2 cellular contexts compared by ENCODE assay signal in genomic region chr1:944341-945325, GRCh38.
A peak's percentile ranks its signal among the peaks of the same experiment; 100 is the strongest.
TF ChIP-seq lines count a peak whose summit lies in the region.

No MANE protein-coding gene starts in this region.

TF ChIP-seq in HEK293, 187 proteins besides CTCF, POLR2A, EP300 and RAD21 (continued from another document and continues in another):
- TF ChIP-seq, protein P1, sequence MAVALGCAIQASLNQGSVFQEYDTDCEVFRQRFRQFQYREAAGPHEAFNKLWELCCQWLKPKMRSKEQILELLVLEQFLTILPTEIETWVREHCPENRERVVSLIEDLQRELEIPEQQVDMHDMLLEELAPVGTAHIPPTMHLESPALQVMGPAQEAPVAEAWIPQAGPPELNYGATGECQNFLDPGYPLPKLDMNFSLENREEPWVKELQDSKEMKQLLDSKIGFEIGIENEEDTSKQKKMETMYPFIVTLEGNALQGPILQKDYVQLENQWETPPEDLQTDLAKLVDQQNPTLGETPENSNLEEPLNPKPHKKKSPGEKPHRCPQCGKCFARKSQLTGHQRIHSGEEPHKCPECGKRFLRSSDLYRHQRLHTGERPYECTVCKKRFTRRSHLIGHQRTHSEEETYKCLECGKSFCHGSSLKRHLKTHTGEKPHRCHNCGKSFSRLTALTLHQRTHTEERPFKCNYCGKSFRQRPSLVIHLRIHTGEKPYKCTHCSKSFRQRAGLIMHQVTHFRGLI (tag by site-specific recombination; IDR thresholded peaks at IDR 0.05), result peak; percentile 90
- TF ChIP-seq EGR2 (tag by site-specific recombination; IDR thresholded peaks at IDR 0.05; ENCODE audit: low read depth) (peak; percentile 58), ZNF785 (tag by site-specific recombination; IDR thresholded peaks at IDR 0.05) (no peak), BCL11B (tag by site-specific recombination; IDR thresholded peaks at IDR 0.05; ENCODE audit: low read depth) (0 out of 2 replicates have a peak, but pooled peaks have one; percentile 30), KLF16 (tag by site-specific recombination; IDR thresholded peaks at IDR 0.05) (peak; percentile 33; the same call in 1 of the 2 replicates), HIC1 (tag by site-specific recombination; IDR thresholded peaks at IDR 0.05) (peak; percentile 49), ZNF664 (tag by site-specific recombination; IDR thresholded peaks at IDR 0.05) (no peak), GFI1B (tag by site-specific recombination; IDR thresholded peaks at IDR 0.05) (no peak), KLF7 (tag by site-specific recombination; IDR thresholded peaks at IDR 0.05; ENCODE audit: borderline replicate concordance) (0 out of 2 replicates have a peak, but pooled peaks have one; percentile 54), ZNF585B (tag by site-specific recombination; IDR thresholded peaks at IDR 0.05) (no peak), ZBTB48 (tag by site-specific recombination; IDR thresholded peaks at IDR 0.05) (peak; percentile 60), ZNF600 (tag by site-specific recombination; IDR thresholded peaks at IDR 0.05) (peak; percentile 35; the same call in 1 of the 2 replicates), ZBTB7A (tag by site-specific recombination; IDR thresholded peaks at IDR 0.05; ENCODE audit: low read depth) (peak; percentile 58; the same call in 1 of the 2 replicates), GLIS2 (tag by site-specific recombination; IDR thresholded peaks at IDR 0.05) (peak; percentile 80), ZBTB8A (tag by site-specific recombination; IDR thresholded peaks at IDR 0.05) (peak; percentile 46), KLF9 (tag by site-specific recombination; IDR thresholded peaks at IDR 0.05; ENCODE audit: low read depth) (peak; percentile 88), ZNF341 (tag by site-specific recombination; IDR thresholded peaks at IDR 0.05; ENCODE audit: low read depth) (peak; percentile 73)
- TF ChIP-seq, protein P2, sequence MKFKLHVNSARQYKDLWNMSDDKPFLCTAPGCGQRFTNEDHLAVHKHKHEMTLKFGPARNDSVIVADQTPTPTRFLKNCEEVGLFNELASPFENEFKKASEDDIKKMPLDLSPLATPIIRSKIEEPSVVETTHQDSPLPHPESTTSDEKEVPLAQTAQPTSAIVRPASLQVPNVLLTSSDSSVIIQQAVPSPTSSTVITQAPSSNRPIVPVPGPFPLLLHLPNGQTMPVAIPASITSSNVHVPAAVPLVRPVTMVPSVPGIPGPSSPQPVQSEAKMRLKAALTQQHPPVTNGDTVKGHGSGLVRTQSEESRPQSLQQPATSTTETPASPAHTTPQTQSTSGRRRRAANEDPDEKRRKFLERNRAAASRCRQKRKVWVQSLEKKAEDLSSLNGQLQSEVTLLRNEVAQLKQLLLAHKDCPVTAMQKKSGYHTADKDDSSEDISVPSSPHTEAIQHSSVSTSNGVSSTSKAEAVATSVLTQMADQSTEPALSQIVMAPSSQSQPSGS (tag by site-specific recombination; IDR thresholded peaks at IDR 0.05; ENCODE audit: low read depth), result peak; percentile 62; the same call in 1 of the 2 replicates
- TF ChIP-seq, protein P3, sequence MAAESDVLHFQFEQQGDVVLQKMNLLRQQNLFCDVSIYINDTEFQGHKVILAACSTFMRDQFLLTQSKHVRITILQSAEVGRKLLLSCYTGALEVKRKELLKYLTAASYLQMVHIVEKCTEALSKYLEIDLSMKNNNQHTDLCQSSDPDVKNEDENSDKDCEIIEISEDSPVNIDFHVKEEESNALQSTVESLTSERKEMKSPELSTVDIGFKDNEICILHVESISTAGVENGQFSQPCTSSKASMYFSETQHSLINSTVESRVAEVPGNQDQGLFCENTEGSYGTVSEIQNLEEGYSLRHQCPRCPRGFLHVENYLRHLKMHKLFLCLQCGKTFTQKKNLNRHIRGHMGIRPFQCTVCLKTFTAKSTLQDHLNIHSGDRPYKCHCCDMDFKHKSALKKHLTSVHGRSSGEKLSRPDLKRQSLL (tag by site-specific recombination; IDR thresholded peaks at IDR 0.05), result no peak
- TF ChIP-seq, protein P4, sequence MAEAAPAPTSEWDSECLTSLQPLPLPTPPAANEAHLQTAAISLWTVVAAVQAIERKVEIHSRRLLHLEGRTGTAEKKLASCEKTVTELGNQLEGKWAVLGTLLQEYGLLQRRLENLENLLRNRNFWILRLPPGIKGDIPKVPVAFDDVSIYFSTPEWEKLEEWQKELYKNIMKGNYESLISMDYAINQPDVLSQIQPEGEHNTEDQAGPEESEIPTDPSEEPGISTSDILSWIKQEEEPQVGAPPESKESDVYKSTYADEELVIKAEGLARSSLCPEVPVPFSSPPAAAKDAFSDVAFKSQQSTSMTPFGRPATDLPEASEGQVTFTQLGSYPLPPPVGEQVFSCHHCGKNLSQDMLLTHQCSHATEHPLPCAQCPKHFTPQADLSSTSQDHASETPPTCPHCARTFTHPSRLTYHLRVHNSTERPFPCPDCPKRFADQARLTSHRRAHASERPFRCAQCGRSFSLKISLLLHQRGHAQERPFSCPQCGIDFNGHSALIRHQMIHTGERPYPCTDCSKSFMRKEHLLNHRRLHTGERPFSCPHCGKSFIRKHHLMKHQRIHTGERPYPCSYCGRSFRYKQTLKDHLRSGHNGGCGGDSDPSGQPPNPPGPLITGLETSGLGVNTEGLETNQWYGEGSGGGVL (tag by site-specific recombination; IDR thresholded peaks at IDR 0.05), result peak; percentile 28; the same call in 1 of the 2 replicates

TF ChIP-seq in SK-N-SH, 30 proteins besides CTCF, POLR2A, EP300 and RAD21 (continued from another document):
- TF ChIP-seq, protein P5, sequence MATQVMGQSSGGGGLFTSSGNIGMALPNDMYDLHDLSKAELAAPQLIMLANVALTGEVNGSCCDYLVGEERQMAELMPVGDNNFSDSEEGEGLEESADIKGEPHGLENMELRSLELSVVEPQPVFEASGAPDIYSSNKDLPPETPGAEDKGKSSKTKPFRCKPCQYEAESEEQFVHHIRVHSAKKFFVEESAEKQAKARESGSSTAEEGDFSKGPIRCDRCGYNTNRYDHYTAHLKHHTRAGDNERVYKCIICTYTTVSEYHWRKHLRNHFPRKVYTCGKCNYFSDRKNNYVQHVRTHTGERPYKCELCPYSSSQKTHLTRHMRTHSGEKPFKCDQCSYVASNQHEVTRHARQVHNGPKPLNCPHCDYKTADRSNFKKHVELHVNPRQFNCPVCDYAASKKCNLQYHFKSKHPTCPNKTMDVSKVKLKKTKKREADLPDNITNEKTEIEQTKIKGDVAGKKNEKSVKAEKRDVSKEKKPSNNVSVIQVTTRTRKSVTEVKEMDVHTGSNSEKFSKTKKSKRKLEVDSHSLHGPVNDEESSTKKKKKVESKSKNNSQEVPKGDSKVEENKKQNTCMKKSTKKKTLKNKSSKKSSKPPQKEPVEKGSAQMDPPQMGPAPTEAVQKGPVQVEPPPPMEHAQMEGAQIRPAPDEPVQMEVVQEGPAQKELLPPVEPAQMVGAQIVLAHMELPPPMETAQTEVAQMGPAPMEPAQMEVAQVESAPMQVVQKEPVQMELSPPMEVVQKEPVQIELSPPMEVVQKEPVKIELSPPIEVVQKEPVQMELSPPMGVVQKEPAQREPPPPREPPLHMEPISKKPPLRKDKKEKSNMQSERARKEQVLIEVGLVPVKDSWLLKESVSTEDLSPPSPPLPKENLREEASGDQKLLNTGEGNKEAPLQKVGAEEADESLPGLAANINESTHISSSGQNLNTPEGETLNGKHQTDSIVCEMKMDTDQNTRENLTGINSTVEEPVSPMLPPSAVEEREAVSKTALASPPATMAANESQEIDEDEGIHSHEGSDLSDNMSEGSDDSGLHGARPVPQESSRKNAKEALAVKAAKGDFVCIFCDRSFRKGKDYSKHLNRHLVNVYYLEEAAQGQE (IDR thresholded peaks at IDR 0.05; ENCODE audit: low read depth, low read length), result no peak
- TF ChIP-seq POLR2AphosphoS5 (IDR thresholded peaks at IDR 0.05; ENCODE audit: low read depth, low read length), result no peak
- TF ChIP-seq CHD2 (IDR thresholded peaks at IDR 0.05; ENCODE audit: low read length, partially characterized antibody), result peak; percentile 1
- no peak for TF ChIP-seq SMC3 (IDR thresholded peaks at IDR 0.05; ENCODE audit: low read depth, low read length)
- TF ChIP-seq JUND (IDR thresholded peaks at IDR 0.05), result no peak
- no peak for TF ChIP-seq ELF1 (IDR thresholded peaks at IDR 0.05)
- TF ChIP-seq RCOR1 (IDR thresholded peaks at IDR 0.05; ENCODE audit: low read length), result peak; percentile 74; the same call in 1 of the 2 replicates
- peak; percentile 42; the same call in 1 of the 2 replicates for TF ChIP-seq PBX3 (IDR thresholded peaks at IDR 0.05)
- TF ChIP-seq FOSL2 (IDR thresholded peaks at IDR 0.05; ENCODE audit: borderline replicate concordance, low read depth), result no peak
- no peak for TF ChIP-seq ZBTB33 (IDR thresholded peaks at IDR 0.05; ENCODE audit: borderline replicate concordance, low read depth)
- TF ChIP-seq GABPA (IDR thresholded peaks at IDR 0.05; ENCODE audit: low read depth), result no peak
- TF ChIP-seq, protein P6, sequence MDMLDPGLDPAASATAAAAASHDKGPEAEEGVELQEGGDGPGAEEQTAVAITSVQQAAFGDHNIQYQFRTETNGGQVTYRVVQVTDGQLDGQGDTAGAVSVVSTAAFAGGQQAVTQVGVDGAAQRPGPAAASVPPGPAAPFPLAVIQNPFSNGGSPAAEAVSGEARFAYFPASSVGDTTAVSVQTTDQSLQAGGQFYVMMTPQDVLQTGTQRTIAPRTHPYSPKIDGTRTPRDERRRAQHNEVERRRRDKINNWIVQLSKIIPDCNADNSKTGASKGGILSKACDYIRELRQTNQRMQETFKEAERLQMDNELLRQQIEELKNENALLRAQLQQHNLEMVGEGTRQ (IDR thresholded peaks at IDR 0.05; ENCODE audit: borderline replicate concordance, low read depth, low read length), result no peak
- no peak for TF ChIP-seq NRF1 (IDR thresholded peaks at IDR 0.05; ENCODE audit: low read depth, low read length)
- TF ChIP-seq EZH2phosphoT487 (IDR thresholded peaks at IDR 0.05; ENCODE audit: borderline replicate concordance, low read depth), result no peak
- TF ChIP-seq, protein P7, sequence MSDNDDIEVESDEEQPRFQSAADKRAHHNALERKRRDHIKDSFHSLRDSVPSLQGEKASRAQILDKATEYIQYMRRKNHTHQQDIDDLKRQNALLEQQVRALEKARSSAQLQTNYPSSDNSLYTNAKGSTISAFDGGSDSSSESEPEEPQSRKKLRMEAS (IDR thresholded peaks at IDR 0.05; ENCODE audit: low read depth), result no peak
- no peak for TF ChIP-seq TAF1 (IDR thresholded peaks at IDR 0.05; ENCODE audit: borderline replicate concordance, low read depth, low read length)
- TF ChIP-seq GATA2 (CRISPR knock-in tag; IDR thresholded peaks at IDR 0.05), result peak; percentile 54; the same call in 1 of the 2 replicates
- peak; percentile 92 for TF ChIP-seq MXI1 (IDR thresholded peaks at IDR 0.05; ENCODE audit: low read depth, low read length)
- no peak for TF ChIP-seq NFIC (IDR thresholded peaks at IDR 0.05; ENCODE audit: borderline replicate concordance)
- TF ChIP-seq FOXJ3 (CRISPR knock-in tag; IDR thresholded peaks at IDR 0.05), result no peak
- TF ChIP-seq SIN3A (IDR thresholded peaks at IDR 0.05; ENCODE audit: borderline replicate concordance, low read depth, low read length), result no peak
- no peak for TF ChIP-seq MEF2A (IDR thresholded peaks at IDR 0.05; ENCODE audit: borderline replicate concordance, low read depth)
- TF ChIP-seq FOXM1 (IDR thresholded peaks at IDR 0.05; ENCODE audit: low read depth), result no peak
- TF ChIP-seq USF1 (IDR thresholded peaks at IDR 0.05; ENCODE audit: borderline replicate concordance, low read depth), result peak; percentile 21; the same call in 1 of the 2 replicates
- TF ChIP-seq RXRA (IDR thresholded peaks at IDR 0.05; ENCODE audit: borderline replicate concordance, low read depth), result no peak
